In genomic region chr17:58517928-58518609, GRCh38 we compare ENCODE assay signal across 8 cellular contexts. TPM values are rescaled to one million over a fixed set of nuclear protein-coding genes. Genes with fewer than 3 reads are reported as not detected.
A peak's percentile ranks its signal among the peaks of the same experiment; 100 is the strongest.
DNase-seq lines count a peak whose midpoint lies in the region; ATAC-seq and TF ChIP-seq lines count a peak whose summit lies in the region.

No MANE protein-coding gene starts in this region.

- H3K36me3 ChIP-seq in testis (ENCODE audit: low read depth, missing control alignments), result no peaks in the 10 kb centered on the region

- H3K36me3 Mint-ChIP-seq in activated naive CD8-positive, alpha-beta T cell treated with anti-CD3 and anti-CD28 coated beads for 36 hours, result peaks cover 4% of the 10 kb centered on the region
- no peaks in the 10 kb centered on the region for H3K36me3 Mint-ChIP-seq in glutamatergic neuron (ENCODE audit: unreplicated experiment)

- H3K4me3 Mint-ChIP-seq in activated naive CD8-positive, alpha-beta T cell treated with anti-CD3 and anti-CD28 coated beads for 36 hours, result peak overlapping the region; percentile 91
- peak overlapping the region; percentile 97 for H3K4me3 Mint-ChIP-seq in glutamatergic neuron (ENCODE audit: unreplicated experiment)

- H3K27ac Mint-ChIP-seq in activated naive CD8-positive, alpha-beta T cell treated with anti-CD3 and anti-CD28 coated beads for 36 hours, result peak overlapping the region; percentile 95
- peak overlapping the region; percentile 99 for H3K27ac Mint-ChIP-seq in glutamatergic neuron (ENCODE audit: unreplicated experiment)

- peaks cover 37% of the 10 kb centered on the region for H3K4me1 Mint-ChIP-seq in activated naive CD8-positive, alpha-beta T cell treated with anti-CD3 and anti-CD28 coated beads for 36 hours
- H3K4me1 Mint-ChIP-seq in glutamatergic neuron (ENCODE audit: low read depth, unreplicated experiment), result peaks cover 11% of the 10 kb centered on the region

- 0% methylated on average over 18 to 39 of the region's 39 CpGs for WGBS in testis, 2 donors

- H3K9me3 Mint-ChIP-seq in activated naive CD8-positive, alpha-beta T cell treated with anti-CD3 and anti-CD28 coated beads for 36 hours, result no peaks in the 10 kb centered on the region
- peaks cover 15% of the 10 kb centered on the region for H3K9me3 Mint-ChIP-seq in glutamatergic neuron (ENCODE audit: unreplicated experiment)

- peaks cover 25% of the 10 kb centered on the region for H3K4me1 ChIP-seq in testis

- peak overlapping the region; percentile 91 to 96 for H3K27ac ChIP-seq in testis

- no peaks in the 10 kb centered on the region for H3K27me3 ChIP-seq in testis

- H3K9me3 ChIP-seq in testis, result no peaks in the 10 kb centered on the region

- intact Hi-C loops in testis (cut with DNase I; ENCODE audit: low total_unique reads), result no loop called here

- H3K27me3 Mint-ChIP-seq in activated naive CD8-positive, alpha-beta T cell treated with anti-CD3 and anti-CD28 coated beads for 36 hours, result peaks cover 5% of the 10 kb centered on the region
- H3K27me3 Mint-ChIP-seq in glutamatergic neuron (ENCODE audit: unreplicated experiment), result peaks cover 10% of the 10 kb centered on the region

- H3K4me3 ChIP-seq in testis, result peak overlapping the region; percentile 67 to 74

- TF ChIP-seq CTCF in glutamatergic neuron (IDR thresholded peaks at IDR 0.05; ENCODE audit: partially characterized antibody, unreplicated experiment), result no peak
- TF ChIP-seq CTCF in omental fat pad (IDR thresholded peaks at IDR 0.05), result no peak
- no peak for TF ChIP-seq CTCF in testis (IDR thresholded peaks at IDR 0.05)

- TF ChIP-seq POLR2A in GM10847 (IDR thresholded peaks at IDR 0.05; ENCODE audit: extremely low read depth, insufficient read length) (peak; percentile 48), testis (IDR thresholded peaks at IDR 0.05) (no peak)

- DNase-seq in NCI-H1105 (lab: John Stamatoyannopoulos, UW) (peak; percentile 99), SKM-1 (lab: John Stamatoyannopoulos, UW; ENCODE audit: unreplicated experiment) (peak; percentile 99), glutamatergic neuron (peak; percentile 99), omental fat pad (ENCODE audit: low spot score) (peak; percentile 95), testis (peak; percentile 100)
- peak; percentile 99 for DNase-seq in activated naive CD8-positive, alpha-beta T cell treated with anti-CD3 and anti-CD28 coated beads for 36 hours

- ATAC-seq in HG02642 (IDR thresholded peaks at IDR 0.05; ENCODE audit: poor library complexity, unreplicated experiment), result peak; percentile 81
- peak; percentile 93 for ATAC-seq in omental fat pad (ENCODE audit: low FRiP score)

RNA-seq across cellular contexts. Expression of gene MTMR4, which starts 3.6 kb away (rescaled TPM):
- 10 to 100 TPM; 72.2 to 75.6 TPM for total RNA-seq in activated naive CD8-positive, alpha-beta T cell treated with anti-CD3 and anti-CD28 coated beads for 36 hours
- total RNA-seq in glutamatergic neuron (ENCODE audit: unreplicated experiment), result 152 TPM
- 10 to 100 TPM; 24.3 to 40.1 (median 32.3) TPM for total RNA-seq in omental fat pad
- total RNA-seq in testis, result 100 to 1,000 TPM; 146 to 183 TPM
- polyA plus RNA-seq in testis (ENCODE audit: insufficient read depth, low read depth, low replicate concordance), result 59.3 TPM

RNA-seq across cellular contexts. Expression of gene HSF5, which starts 29.9 kb away (rescaled TPM):
- 1 to 10 TPM; 3.9 to 4.2 TPM for total RNA-seq in activated naive CD8-positive, alpha-beta T cell treated with anti-CD3 and anti-CD28 coated beads for 36 hours
- 0.10 TPM for total RNA-seq in glutamatergic neuron (ENCODE audit: unreplicated experiment)
- total RNA-seq in omental fat pad, result under 1 TPM in 2 of 4 donors, not detected in 2; 0.13 to 0.24 TPM
- 10 to 100 TPM; 40.0 to 57.8 TPM for total RNA-seq in testis
- 119 TPM for polyA plus RNA-seq in testis (ENCODE audit: insufficient read depth, low read depth, low replicate concordance)

Comparison
In these comparisons a context has a peak if more than half of its experiments do, and no peak if none do; other contexts are left out.
1. Peak in every context shown above with its lines: DNase-seq, ATAC-seq, H3K4me3 ChIP-seq and H3K27ac ChIP-seq.
2. RNA of gene HSF5, which starts 29.9 kb away (total RNA-seq): 40.0 to 57.8 TPM in testis; 3.9 to 4.2 TPM in activated naive CD8-positive, alpha-beta T cell treated with anti-CD3 and anti-CD28 coated beads for 36 hours, 0.13 to 0.24 TPM in omental fat pad and 0.10 TPM in glutamatergic neuron (single experiment); every median in the first group is over 4 times any median in the second.